8 cellular contexts compared by ENCODE assay signal in genomic region chr16:81004646-81005353, GRCh38. TPM values are rescaled to one million over a fixed set of nuclear protein-coding genes. Genes with fewer than 3 reads are reported as not detected.
DNase-seq lines count a peak whose midpoint lies in the region; ATAC-seq and TF ChIP-seq lines count a peak whose summit lies in the region.

No MANE protein-coding gene starts in this region.

- CTCF ChIA-PET in CD4-positive, alpha-beta memory T cell (lab: Charles Lee; ENCODE audit: partially characterized antibody), result interaction anchor here (0.6 to 6.9 kb wide), 20 partner anchors 8 to 733 kb away, joined by 3 to 91 read pairs (median 4); partner anchors contain the start of genes ATMIN, C16orf46 and GAN

- ATAC-seq in esophagus mucosa, result no peak

- peak; percentile 48 for TF ChIP-seq CTCF in astrocyte of the cerebellum (IDR thresholded peaks at IDR 0.05; ENCODE audit: low read depth, low read length, missing control alignments)

- peaks cover 0 to 9% (median 0%) of the 10 kb centered on the region in 8 donors for H3K9me3 Mint-ChIP-seq in CD4-positive, alpha-beta memory T cell

- H3K27ac Mint-ChIP-seq in CD4-positive, alpha-beta memory T cell, result peak overlapping the region; percentile 78 to 100 (median 94)

- H3K27ac ChIP-seq in CD4-positive, alpha-beta memory T cell (ENCODE audit: low read depth, low read length), result peak overlapping the region; percentile 74
- H3K27ac ChIP-seq in GM23248 (peak overlapping the region; percentile 81), stomach smooth muscle (ENCODE audit: low read length) (peak overlapping the region; percentile 37)

- peaks cover 32 to 67% (median 53%) of the 10 kb centered on the region in 4 donors for H3K4me1 Mint-ChIP-seq in CD4-positive, alpha-beta memory T cell

- no peaks in the 10 kb centered on the region for H3K36me3 ChIP-seq in CD4-positive, alpha-beta memory T cell (ENCODE audit: insufficient read depth, low read length)
- H3K36me3 ChIP-seq in GM23248 (ENCODE audit: low read depth) (no peaks in the 10 kb centered on the region), stomach smooth muscle (ENCODE audit: control insufficient read depth in 2 of 2, insufficient read depth in 2 of 2, low read length in 2 of 2) (no peaks in the 10 kb centered on the region)

- H3K4me2 ChIP-seq in GM23248 (ENCODE audit: unreplicated experiment), result peak overlapping the region; percentile 64

- H3K27me3 Mint-ChIP-seq in CD4-positive, alpha-beta memory T cell, result no peaks in the 10 kb centered on the region

- H3F3A ChIP-seq in GM23248 (ENCODE audit: insufficient read depth), result peaks cover 21% of the 10 kb centered on the region

- peak overlapping the region; percentile 61 to 64 for H3K4me3 ChIP-seq in CD4-positive, alpha-beta memory T cell (ENCODE audit: low read length in 2 of 2)
- H3K4me3 ChIP-seq in GM23248, result peak overlapping the region; percentile 94
- H3K4me3 ChIP-seq in astrocyte of the cerebellum (ENCODE audit: low read depth, low read length), result peak overlapping the region; percentile 95
- H3K4me3 ChIP-seq in stomach smooth muscle (ENCODE audit: low read length in 2 of 2), result peak overlapping the region in 1 of 2 donors; percentile 59

- POLR2A ChIA-PET in CD4-positive, alpha-beta memory T cell (lab: Charles Lee; ENCODE audit: partially characterized antibody), result interaction anchor here (0.8 to 6.0 kb wide), 4 partner anchors 11 to 72 kb away, joined by 4 to 66 read pairs (median 6); partner anchors contain the start of genes ATMIN and C16orf46

- intact Hi-C loops in CD4-positive, alpha-beta memory T cell (cut with micrococcal nuclease), result loop anchor here (5.0 to 10.0 kb wide), 3 partner anchors 200 to 1720 kb away; partner anchors contain the start of gene CDYL2

- no peaks in the 10 kb centered on the region for H3K9me2 ChIP-seq in GM23248 (ENCODE audit: insufficient read depth)

- H3K9me3 ChIP-seq in CD4-positive, alpha-beta memory T cell (ENCODE audit: control insufficient read depth in 1 of 2, low read length in 2 of 2), result no peaks in the 10 kb centered on the region
- H3K9me3 ChIP-seq in GM23248 (ENCODE audit: low read depth) (no peaks in the 10 kb centered on the region), stomach smooth muscle (ENCODE audit: control insufficient read depth in 2 of 2, low read length in 2 of 2) (no peaks in the 10 kb centered on the region)

- peak overlapping the region; percentile 64 to 94 (median 86) for H3K4me3 Mint-ChIP-seq in CD4-positive, alpha-beta memory T cell

- DNase-seq in CD4-positive, alpha-beta memory T cell, result peak; percentile 46 to 70 (median 68)
- DNase-seq in GM23248, result peak; percentile 80
- DNase-seq in NOMO-1 (lab: John Stamatoyannopoulos, UW; ENCODE audit: unreplicated experiment in 2 of 2), result peak; percentile 29 to 73
- peak; percentile 50 for DNase-seq in astrocyte of the cerebellum (ENCODE audit: low read depth)
- DNase-seq in kidney glomerular epithelial cell (lab: John Stamatoyannopoulos, UW), result peak; percentile 74
- DNase-seq in GM19240 (ENCODE audit: insufficient read length, low spot score), result no peak

- peak overlapping the region; percentile 45 for H3K9ac ChIP-seq in GM23248
- peak overlapping the region; percentile 14 to 44 for H3K9ac ChIP-seq in stomach smooth muscle (ENCODE audit: low read length in 2 of 2)

- peaks cover 0 to 17% of the 10 kb centered on the region in 2 donors for H3K36me3 Mint-ChIP-seq in CD4-positive, alpha-beta memory T cell

- peak overlapping the region; percentile 49 for H2AFZ ChIP-seq in GM23248

- in situ Hi-C loops in GM23248 (cut with MboI) (no loop called here), astrocyte of the cerebellum (cut with HindIII; ENCODE audit: low sequenced_read_pairs) (no loop called here)

- H4K20me1 ChIP-seq in GM23248 (ENCODE audit: insufficient read depth), result no peaks in the 10 kb centered on the region

- 6 to 8% methylated on average over 14 of the region's 14 CpGs for WGBS in GM23248 (ENCODE audit: low coverage in 1 of 2, low lambda C conversion rate in 2 of 2, missing lambda C conversion rate in 2 of 2), 2 experiments

- peaks cover 54% of the 10 kb centered on the region for H3K4me1 ChIP-seq in CD4-positive, alpha-beta memory T cell (ENCODE audit: insufficient read depth, low read length)
- H3K4me1 ChIP-seq in GM23248 (ENCODE audit: insufficient read depth) (peaks cover 16% of the 10 kb centered on the region), stomach smooth muscle (ENCODE audit: control insufficient read depth, insufficient read depth, low read length) (peaks cover 27% of the 10 kb centered on the region)

- H3K27me3 ChIP-seq in CD4-positive, alpha-beta memory T cell (ENCODE audit: insufficient read depth, low read length), result no peaks in the 10 kb centered on the region
- H3K27me3 ChIP-seq in GM23248 (replicated peaks; ENCODE audit: insufficient read depth) (no peaks in the 10 kb centered on the region), stomach smooth muscle (ENCODE audit: control insufficient read depth in 1 of 2, insufficient read depth in 2 of 2, low read length in 2 of 2) (no peaks in the 10 kb centered on the region)

- peaks cover 88% of the 10 kb centered on the region for H3K79me2 ChIP-seq in GM23248 (ENCODE audit: insufficient read depth)

RNA-seq across cellular contexts. Expression of gene CMC2, which starts 1.9 kb away (rescaled TPM):
- total RNA-seq in CD4-positive, alpha-beta memory T cell, result 10 to 100 TPM; 39.7 to 39.9 TPM
- polyA plus RNA-seq in CD4-positive, alpha-beta memory T cell, result 100 to 1,000 TPM; 109 to 154 TPM
- 49.4 and 64.4 TPM in 2 replicates for total RNA-seq in GM23248 (2014; rRNA removed; shearing (Covaris generic))
- 117 and 126 TPM in 2 replicates for polyA plus RNA-seq in GM23248 (2016; fragmentation: Nextera tagmentation; extraction: Ambion mirVana)
- total RNA-seq in esophagus mucosa, result 36.3 TPM

RNA-seq across cellular contexts. Expression of gene CENPN, which starts 2.2 kb away (rescaled TPM):
- total RNA-seq in CD4-positive, alpha-beta memory T cell, result 1 to 10 TPM; 3.4 to 4.0 TPM
- 1 to 10 TPM; 2.9 to 3.9 TPM for polyA plus RNA-seq in CD4-positive, alpha-beta memory T cell
- 28.3 and 29.2 TPM in 2 replicates for total RNA-seq in GM23248 (2014; rRNA removed; shearing (Covaris generic))
- polyA plus RNA-seq in GM23248 (2016; fragmentation: Nextera tagmentation; extraction: Ambion mirVana), result 29.0 and 33.7 TPM in 2 replicates
- total RNA-seq in esophagus mucosa, result 17.6 TPM

RNA-seq across cellular contexts. Expression of gene ATMIN, which starts 30.8 kb away (rescaled TPM):
- total RNA-seq in CD4-positive, alpha-beta memory T cell, result 10 to 100 TPM; 39.3 to 45.4 TPM
- 10 to 100 TPM; 26.1 to 46.3 TPM for polyA plus RNA-seq in CD4-positive, alpha-beta memory T cell
- total RNA-seq in GM23248 (2014; rRNA removed; shearing (Covaris generic)), result 41.7 and 44.4 TPM in 2 replicates
- 9.8 and 13.2 TPM in 2 replicates for polyA plus RNA-seq in GM23248 (2016; fragmentation: Nextera tagmentation; extraction: Ambion mirVana)
- total RNA-seq in esophagus mucosa, result 30.1 TPM
